10 cellular contexts compared by ENCODE assay signal in genomic region chr16:79093554-79093967, GRCh38.
A peak's percentile ranks its signal among the peaks of the same experiment; 100 is the strongest.
DNase-seq lines count a peak whose midpoint lies in the region; ATAC-seq and TF ChIP-seq lines count a peak whose summit lies in the region.
"Had no signal": no experiment of that assay in that cellular context is flagged by ENCODE, and none has a peak within 500 bp of the region (broad histone marks: within the 10 kb centered on the region; RNA-seq: fewer than 3 reads in every experiment).

No MANE protein-coding gene starts in this region.

- intact Hi-C loops in testis (cut with DNase I; ENCODE audit: low total_unique reads) = no loop called here
- intact Hi-C loops in thyroid gland (cut with DNase I) = no loop called here

- peaks cover 40% of the 10 kb centered on the region for H3K4me1 Mint-ChIP-seq in activated CD8-positive, alpha-beta memory T cell treated with anti-CD3 and anti-CD28 coated beads, Interleukin-2, amount 10 ng/mL, durations not matched to agents 7 days and 5 days

- H3K27me3 ChIP-seq in testis = no peaks in the 10 kb centered on the region
- no peaks in the 10 kb centered on the region for H3K27me3 ChIP-seq in thyroid gland

- H3K27me3 Mint-ChIP-seq in activated CD8-positive, alpha-beta memory T cell treated with anti-CD3 and anti-CD28 coated beads, Interleukin-2, amount 10 ng/mL, durations not matched to agents 7 days and 5 days = peaks cover 35% of the 10 kb centered on the region

- H3K9me3 ChIP-seq in testis = no peaks in the 10 kb centered on the region
- H3K9me3 ChIP-seq in thyroid gland = no peaks in the 10 kb centered on the region
- H3K9me3 ChIP-seq: HAP-1 had no signal

- peaks cover 3% of the 10 kb centered on the region for H3K36me3 Mint-ChIP-seq in activated CD8-positive, alpha-beta memory T cell treated with anti-CD3 and anti-CD28 coated beads, Interleukin-2, amount 10 ng/mL, durations not matched to agents 7 days and 5 days

- no peak for TF ChIP-seq CTCF in testis (IDR thresholded peaks at IDR 0.05)
- no peak for TF ChIP-seq CTCF in thyroid gland (IDR thresholded peaks at IDR 0.05)

- H3K27ac ChIP-seq in testis (no peak overlapping the region), thyroid gland (no peak overlapping the region)
- H3K27ac ChIP-seq: C4-2B had no signal

- CTCF ChIA-PET in activated CD8-positive, alpha-beta memory T cell treated with anti-CD3 and anti-CD28 coated beads, Interleukin-2, amount 10 ng/mL, durations not matched to agents 7 days and 5 days (lab: Charles Lee) = no interaction called here

- 80 to 93% methylated on average over 10 of the region's 10 CpGs for WGBS in testis, 2 donors
- WGBS in thyroid gland, 2 donors = 81 to 85% methylated on average over 10 of the region's 10 CpGs

- H3K4me1 ChIP-seq in testis (no peaks in the 10 kb centered on the region), thyroid gland (no peaks in the 10 kb centered on the region)
- H3K4me1 ChIP-seq: HAP-1 had no signal

- H3K36me3 ChIP-seq in testis (ENCODE audit: low read depth, missing control alignments) (no peaks in the 10 kb centered on the region), thyroid gland (no peaks in the 10 kb centered on the region)
- H3K36me3 ChIP-seq: HAP-1 had no signal

- peak; percentile 35 for ATAC-seq in activated CD8-positive, alpha-beta memory T cell treated with anti-CD3 and anti-CD28 coated beads, Interleukin-2, amount 10 ng/mL, durations not matched to agents 7 days and 5 days

- H3K27ac Mint-ChIP-seq in activated CD8-positive, alpha-beta memory T cell treated with anti-CD3 and anti-CD28 coated beads, Interleukin-2, amount 10 ng/mL, durations not matched to agents 7 days and 5 days = no peak overlapping the region

- TF ChIP-seq POLR2A in testis (IDR thresholded peaks at IDR 0.05) = no peak
- TF ChIP-seq POLR2A in thyroid gland (IDR thresholded peaks at IDR 0.05) = no peak

- peak; percentile 83 for DNase-seq in CD1c-positive myeloid dendritic cell (ENCODE audit: extremely low spot score)
- DNase-seq in Jurkat, Clone E6-1 (ENCODE audit: low read depth, low spot score) = peak; percentile 76
- peak; percentile 55 for DNase-seq in activated CD8-positive, alpha-beta memory T cell treated with anti-CD3 and anti-CD28 coated beads, Interleukin-2, amount 10 ng/mL, durations not matched to agents 7 days and 5 days
- peak; percentile 77 for DNase-seq in medulla oblongata (ENCODE audit: extremely low spot score)
- DNase-seq in testis = no peak
- DNase-seq in NCI-H1417 treated with DMSO at 0.1 percent for 48 hours (lab: John Stamatoyannopoulos, UW) = no peak
- no peak for DNase-seq in EL
- no peak for DNase-seq in thyroid gland

- H3K4me3 ChIP-seq in Jurkat, Clone E6-1 (ENCODE audit: low read length) = peak overlapping the region; percentile 29
- H3K4me3 ChIP-seq in testis (no peak overlapping the region), thyroid gland (replicated peaks in 1 of 3) (no peak overlapping the region)
- H3K4me3 ChIP-seq: HAP-1 had no signal

- H3K9me3 Mint-ChIP-seq in activated CD8-positive, alpha-beta memory T cell treated with anti-CD3 and anti-CD28 coated beads, Interleukin-2, amount 10 ng/mL, durations not matched to agents 7 days and 5 days (ENCODE audit: low read depth) = no peaks in the 10 kb centered on the region

- no peak overlapping the region for H3K4me3 Mint-ChIP-seq in activated CD8-positive, alpha-beta memory T cell treated with anti-CD3 and anti-CD28 coated beads, Interleukin-2, amount 10 ng/mL, durations not matched to agents 7 days and 5 days

Comparison
In these comparisons a context has a peak if more than half of its experiments do, and no peak if none do; other contexts are left out.
1. DNase-seq: peak in CD1c-positive myeloid dendritic cell (single experiment), Jurkat, Clone E6-1 (single experiment), activated CD8-positive, alpha-beta memory T cell treated with anti-CD3 and anti-CD28 coated beads, Interleukin-2, amount 10 ng/mL, durations not matched to agents 7 days and 5 days (single experiment) and medulla oblongata (single experiment); none in testis (single experiment), NCI-H1417 treated with DMSO at 0.1 percent for 48 hours (single experiment), EL (single experiment) and thyroid gland (0 of 2).